ENCODE assay signal across 1 cellular context in genomic region chr14:97113339-97113738, GRCh38.
TF ChIP-seq lines count a peak whose summit lies in the region.

No MANE protein-coding gene starts in this region.

TF ChIP-seq in HCT116, 20 proteins besides CTCF, POLR2A, EP300 and RAD21 (continued from another document):
- TF ChIP-seq ZFX (IDR thresholded peaks at IDR 0.05) (no peak), ZBTB33 (IDR thresholded peaks at IDR 0.05; ENCODE audit: extremely low read depth, insufficient replicate concordance, low read length) (no peak), TCF7L2 (IDR thresholded peaks at IDR 0.05; ENCODE audit: borderline replicate concordance, extremely low read depth, insufficient read depth, insufficient read length) (peak; percentile 69), YY1 (IDR thresholded peaks at IDR 0.05; ENCODE audit: extremely low read depth, insufficient replicate concordance, low read depth, low read length) (peak; percentile 84), EZH2 (IDR thresholded peaks at IDR 0.05) (no peak), EZH2phosphoT487 (IDR thresholded peaks at IDR 0.05; ENCODE audit: borderline replicate concordance) (no peak), SP1 (IDR thresholded peaks at IDR 0.05; ENCODE audit: low read depth) (no peak), JUND (IDR thresholded peaks at IDR 0.05) (no peak), ELF1 (IDR thresholded peaks at IDR 0.05; ENCODE audit: borderline replicate concordance, low read depth) (no peak), FOSL1 (IDR thresholded peaks at IDR 0.05; ENCODE audit: low read depth) (no peak), MAX (IDR thresholded peaks at IDR 0.05) (no peak), CBX3 (IDR thresholded peaks at IDR 0.05; ENCODE audit: low read depth) (no peak)
